Comparison of ENCODE assay signal across 12 cellular contexts in genomic region chr4:114423582-114423981, GRCh38.
DNase-seq lines count a peak whose midpoint lies in the region; ATAC-seq lines count a peak whose summit lies in the region.
"Had no signal": no experiment of that assay in that cellular context is flagged by ENCODE, and none has a peak within 500 bp of the region (broad histone marks: within the 10 kb centered on the region; RNA-seq: fewer than 3 reads in every experiment).

No MANE protein-coding gene starts in this region.

- no peak overlapping the region for H3K27ac Mint-ChIP-seq in activated CD4-positive, alpha-beta T cell treated with anti-CD3 and anti-CD28 coated beads for 36 hours
- H3K27ac Mint-ChIP-seq in stimulated activated effector memory CD8-positive, alpha-beta T cell treated with anti-CD3 and anti-CD28 coated beads, Interleukin-12 subunit alpha, Interleukin-12 subunit beta, amount 100 ng/mL, for 72 hours: no peak overlapping the region
- H3K27ac Mint-ChIP-seq: natural killer cell treated with Interleukin-12 subunit alpha and Interleukin-12 subunit beta and Interleukin-15 and Interleukin-18, amount 100 ng/mL, for 72 hours had no signal

- no peak for DNase-seq in activated CD4-positive, alpha-beta T cell treated with anti-CD3 and anti-CD28 coated beads for 36 hours
- DNase-seq in activated CD4-positive, alpha-beta T cell treated with anti-CD3 and anti-CD28 coated beads, Interleukin-2, amount 50 U/mL, for 1 hour: no peak
- no peak for DNase-seq in stimulated activated effector memory CD8-positive, alpha-beta T cell treated with anti-CD3 and anti-CD28 coated beads, Interleukin-12 subunit alpha, Interleukin-12 subunit beta, amount 100 ng/mL, for 72 hours (ENCODE audit: low spot score in 2 of 2)
- DNase-seq in hepatic stellate cell (ENCODE audit: low spot score) (no peak), DMS53 treated with DMSO at 0.1 percent for 48 hours (lab: John Stamatoyannopoulos, UW; ENCODE audit: unreplicated experiment) (no peak)
- no peak for DNase-seq in stimulated activated CD4-positive, alpha-beta T cell treated with anti-CD3 and anti-CD28 coated beads, Interleukin-15, amount 100 ng/mL, for 24 hours
- DNase-seq: amygdala, SJCRH30, thyroid gland had no signal

- H3K27me3 Mint-ChIP-seq in activated CD4-positive, alpha-beta T cell treated with anti-CD3 and anti-CD28 coated beads for 36 hours: peaks cover 3% of the 10 kb centered on the region
- H3K27me3 Mint-ChIP-seq: natural killer cell treated with Interleukin-12 subunit alpha and Interleukin-12 subunit beta and Interleukin-15 and Interleukin-18, amount 100 ng/mL, for 72 hours had no signal

- no peaks in the 10 kb centered on the region for H3K4me1 Mint-ChIP-seq in activated CD4-positive, alpha-beta T cell treated with anti-CD3 and anti-CD28 coated beads for 36 hours
- no peaks in the 10 kb centered on the region for H3K4me1 Mint-ChIP-seq in stimulated activated effector memory CD8-positive, alpha-beta T cell treated with anti-CD3 and anti-CD28 coated beads, Interleukin-12 subunit alpha, Interleukin-12 subunit beta, amount 100 ng/mL, for 72 hours

- no peak overlapping the region for H3K4me3 Mint-ChIP-seq in activated CD4-positive, alpha-beta T cell treated with anti-CD3 and anti-CD28 coated beads for 36 hours
- H3K4me3 Mint-ChIP-seq in stimulated activated effector memory CD8-positive, alpha-beta T cell treated with anti-CD3 and anti-CD28 coated beads, Interleukin-12 subunit alpha, Interleukin-12 subunit beta, amount 100 ng/mL, for 72 hours: no peak overlapping the region
- H3K4me3 Mint-ChIP-seq: natural killer cell treated with Interleukin-12 subunit alpha and Interleukin-12 subunit beta and Interleukin-15 and Interleukin-18, amount 100 ng/mL, for 72 hours had no signal

- intact Hi-C loops in activated CD4-positive, alpha-beta T cell treated with anti-CD3 and anti-CD28 coated beads for 36 hours (cut with DNase I, micrococcal nuclease): no loop called here

- peak; percentile 39 for ATAC-seq in activated CD4-positive, alpha-beta T cell treated with anti-CD3 and anti-CD28 coated beads for 36 hours
- ATAC-seq in GM21786 (IDR thresholded peaks at IDR 0.05; ENCODE audit: unreplicated experiment): peak; percentile 95
- peak; percentile 98 for ATAC-seq in HG03103 (IDR thresholded peaks at IDR 0.05; ENCODE audit: low read depth, unreplicated experiment)
- ATAC-seq in stimulated activated effector memory CD8-positive, alpha-beta T cell treated with anti-CD3 and anti-CD28 coated beads, Interleukin-12 subunit alpha, Interleukin-12 subunit beta, amount 100 ng/mL, for 72 hours: peak; percentile 71
- ATAC-seq: natural killer cell treated with Interleukin-12 subunit alpha and Interleukin-12 subunit beta and Interleukin-15 and Interleukin-18, amount 100 ng/mL, for 72 hours had no signal

- no peaks in the 10 kb centered on the region for H3K36me3 Mint-ChIP-seq in activated CD4-positive, alpha-beta T cell treated with anti-CD3 and anti-CD28 coated beads for 36 hours (ENCODE audit: low read depth)
- H3K36me3 Mint-ChIP-seq in stimulated activated effector memory CD8-positive, alpha-beta T cell treated with anti-CD3 and anti-CD28 coated beads, Interleukin-12 subunit alpha, Interleukin-12 subunit beta, amount 100 ng/mL, for 72 hours: no peaks in the 10 kb centered on the region
- H3K36me3 Mint-ChIP-seq: natural killer cell treated with Interleukin-12 subunit alpha and Interleukin-12 subunit beta and Interleukin-15 and Interleukin-18, amount 100 ng/mL, for 72 hours had no signal

- POLR2A ChIA-PET in activated CD4-positive, alpha-beta T cell treated with anti-CD3 and anti-CD28 coated beads for 36 hours (lab: Charles Lee): no interaction called here

- CTCF ChIA-PET in activated CD4-positive, alpha-beta T cell treated with anti-CD3 and anti-CD28 coated beads for 36 hours (lab: Charles Lee): no interaction called here

- no peaks in the 10 kb centered on the region for H3K9me3 Mint-ChIP-seq in activated CD4-positive, alpha-beta T cell treated with anti-CD3 and anti-CD28 coated beads for 36 hours (ENCODE audit: low read depth)
- H3K9me3 Mint-ChIP-seq in stimulated activated effector memory CD8-positive, alpha-beta T cell treated with anti-CD3 and anti-CD28 coated beads, Interleukin-12 subunit alpha, Interleukin-12 subunit beta, amount 100 ng/mL, for 72 hours: no peaks in the 10 kb centered on the region

Comparison
In these comparisons a context has a peak if more than half of its experiments do, and no peak if none do; other contexts are left out.
1. ATAC-seq: peak in every context shown above with its lines; median percentile 98 in HG03103; 95 in GM21786; 71 in stimulated activated effector memory CD8-positive, alpha-beta T cell treated with anti-CD3 and anti-CD28 coated beads, Interleukin-12 subunit alpha, Interleukin-12 subunit beta, amount 100 ng/mL, for 72 hours; 39 in activated CD4-positive, alpha-beta T cell treated with anti-CD3 and anti-CD28 coated beads for 36 hours.